ENCODE assay signal across 8 cellular contexts in the genomic region with DNA sequence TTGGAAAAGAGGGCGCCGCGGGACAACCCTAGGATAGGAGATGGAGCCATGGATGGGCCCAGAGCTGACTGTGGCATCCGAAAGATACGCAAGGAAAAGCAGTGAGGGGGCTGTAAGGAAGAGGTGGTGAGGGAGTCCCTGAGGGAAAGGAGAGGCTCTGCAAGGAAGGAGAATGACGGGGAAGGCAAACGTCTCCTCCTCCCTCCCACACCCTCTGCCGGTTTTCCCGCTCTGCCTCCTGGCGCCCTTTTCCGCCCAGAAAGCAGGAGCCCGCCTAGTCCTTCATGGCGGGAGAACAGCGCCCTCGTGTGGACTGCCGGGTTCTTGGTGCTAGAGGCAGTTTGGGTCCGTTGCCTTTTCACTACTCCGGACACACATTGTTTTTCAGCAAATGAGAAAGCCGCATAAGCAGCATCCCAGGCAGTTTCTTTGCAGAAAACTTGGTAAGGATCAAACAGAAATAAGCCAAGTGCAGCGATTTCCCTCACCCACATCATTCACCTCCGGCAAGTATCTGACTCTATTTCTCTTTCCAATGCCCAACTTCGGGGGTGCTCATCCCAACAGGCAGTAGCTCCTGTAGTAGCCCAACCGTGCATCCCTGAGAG.
DNase-seq lines count a peak whose midpoint lies in the region; ATAC-seq, FAIRE-seq and TF ChIP-seq lines count a peak whose summit lies in the region.

No MANE protein-coding gene starts in this region.

- peak; percentile 77 for DNase-seq in HuH-7 (ENCODE audit: low spot score)
- peak in 4 of 5 donors; percentile 18 to 46 (median 38) for DNase-seq in T-helper 1 cell
- DNase-seq in astrocyte of the hippocampus (ENCODE audit: low read depth, low spot score): peak; percentile 91
- peak in 46 of 51 donors; percentile 2 to 82 (median 46) for DNase-seq in hypothalamus (lab: John Stamatoyannopoulos, UW)
- DNase-seq in sigmoid colon: peak; percentile 95
- no peak for DNase-seq in NCI-H1930 (lab: John Stamatoyannopoulos, UW)

- H3K9me3 ChIP-seq in sigmoid colon: no peaks in the 10 kb centered on the region

- 33 to 36% methylated on average over 23 of the region's 23 CpGs for WGBS in sigmoid colon, 2 donors

- peak; percentile 64 for FAIRE-seq in A204.1 (lab: Jason Lieb, UNC)

- H3K36me3 ChIP-seq in sigmoid colon: no peaks in the 10 kb centered on the region

- TF ChIP-seq CTCF in sigmoid colon (IDR thresholded peaks at IDR 0.05): peak; percentile 91 to 98 (median 94)

- no peak for TF ChIP-seq EP300 in sigmoid colon (IDR thresholded peaks at IDR 0.05)

- H3K4me3 ChIP-seq in sigmoid colon: no peak overlapping the region

- peaks cover 0 to 34% (median 18%) of the 10 kb centered on the region in 4 donors for H3K4me1 ChIP-seq in sigmoid colon

- TF ChIP-seq POLR2A in sigmoid colon (IDR thresholded peaks at IDR 0.05): no peak

- no peaks in the 10 kb centered on the region for H3K27me3 ChIP-seq in sigmoid colon

- intact Hi-C loops in sigmoid colon (cut with DNase I): loop anchor here (1.0 to 5.0 kb wide), 3 partner anchors 118 to 203 kb away; partner anchors contain the start of gene NRP2

- peak overlapping the region in 3 of 4 donors; percentile 70 to 80 (median 72) for H3K27ac ChIP-seq in sigmoid colon

- ATAC-seq in GM18502 (IDR thresholded peaks at IDR 0.05; ENCODE audit: poor library complexity, unreplicated experiment): peak; percentile 80

Comparison
In these comparisons a context has a peak if more than half of its experiments do, and no peak if none do; other contexts are left out.
1. DNase-seq: peak in HuH-7 (single experiment), T-helper 1 cell (4 of 5), astrocyte of the hippocampus (single experiment), hypothalamus (46 of 51) and sigmoid colon (single experiment); none in NCI-H1930 (0 of 2).